Comparison of ENCODE assay signal across 27 cellular contexts in genomic region chr3:13339833-13340232, GRCh38.
"Had no signal": no experiment of that assay in that cellular context is flagged by ENCODE, and none has a peak within 500 bp of the region (broad histone marks: within the 10 kb centered on the region; RNA-seq: fewer than 3 reads in every experiment).

No MANE protein-coding gene starts in this region.

- H3K4me3 Mint-ChIP-seq: activated CD4-positive, alpha-beta T cell treated with anti-CD3 and anti-CD28 coated beads for 36 hours; activated CD8-positive, alpha-beta T cell treated with anti-CD3 and anti-CD28 coated beads for 36 hours; activated naive CD8-positive, alpha-beta T cell; activated T-helper 1 cell treated with anti-CD3 and anti-CD28 coated beads, Interleukin-12 subunit alpha, Interleukin-12 subunit beta, Interleukin-2, Interleukin-4 antibody, amounts not matched to agents 30 ng/mL and 10 ng/mL and 1 ng/mL, durations not matched to agents 14 hours and 24 hours and 36 hours had no signal

- H3K36me3 ChIP-seq: adrenal gland, breast epithelium, SJCRH30 had no signal

- ATAC-seq: activated CD4-positive, alpha-beta T cell treated with anti-CD3 and anti-CD28 coated beads for 36 hours; activated CD8-positive, alpha-beta T cell treated with anti-CD3 and anti-CD28 coated beads for 36 hours had no signal

- H3K27ac ChIP-seq: adrenal gland, breast epithelium, coronary artery, Peyer's patch, RWPE1, SJCRH30, VCaP had no signal

- H3K4me3 ChIP-seq: adrenal gland, breast epithelium, coronary artery, Peyer's patch, SJCRH30 had no signal

- H3K4me1 ChIP-seq: adrenal gland, breast epithelium, Peyer's patch, SJCRH30 had no signal

- DNase-seq: activated CD4-positive, alpha-beta T cell treated with anti-CD3 and anti-CD28 coated beads for 36 hours; activated CD4-positive, alpha-beta T cell treated with anti-CD3 and anti-CD28 coated beads, Interleukin-2, amount 50 U/mL, for 1 hour; activated CD8-positive, alpha-beta memory T cell treated with anti-CD3 and anti-CD28 coated beads, Interleukin-2, amount 50 U/mL, for 4 hours; activated CD8-positive, alpha-beta T cell treated with anti-CD3 and anti-CD28 coated beads for 36 hours; activated effector memory CD4-positive, alpha-beta T cell treated with Interleukin-2 at 50 U/mL for 16 hours; activated naive CD4-positive, alpha-beta T cell; adrenal gland; anterior cingulate cortex; central memory CD4-positive, alpha-beta T cell; Karpas-422; MM.1S; NCI-H1105; NCI-H146; NCI-H1930; NCI-H446; NCI-H524; Peyer's patch; Right ventricle myocardium superior; SJCRH30; SK-N-SH; T-helper 1 cell had no signal

- H3K9me2 ChIP-seq: SK-N-SH had no signal

- H3K9ac ChIP-seq: SK-N-SH had no signal

- H3K4me2 ChIP-seq: SK-N-SH had no signal

- H3K27me3 ChIP-seq: adrenal gland, breast epithelium, Peyer's patch had no signal

- H3K9me3 ChIP-seq: adrenal gland, breast epithelium, Peyer's patch, SJCRH30, SK-N-SH had no signal

- H3K27ac Mint-ChIP-seq: activated CD4-positive, alpha-beta T cell treated with anti-CD3 and anti-CD28 coated beads for 36 hours; activated CD8-positive, alpha-beta T cell treated with anti-CD3 and anti-CD28 coated beads for 36 hours; activated naive CD8-positive, alpha-beta T cell; activated T-helper 1 cell treated with anti-CD3 and anti-CD28 coated beads, Interleukin-12 subunit alpha, Interleukin-12 subunit beta, Interleukin-2, Interleukin-4 antibody, amounts not matched to agents 30 ng/mL and 10 ng/mL and 1 ng/mL, durations not matched to agents 14 hours and 24 hours and 36 hours had no signal

- H3K27me3 Mint-ChIP-seq: activated CD4-positive, alpha-beta T cell treated with anti-CD3 and anti-CD28 coated beads for 36 hours; activated CD8-positive, alpha-beta T cell treated with anti-CD3 and anti-CD28 coated beads for 36 hours; activated naive CD8-positive, alpha-beta T cell had no signal

- H3K9me3 Mint-ChIP-seq: activated CD8-positive, alpha-beta T cell treated with anti-CD3 and anti-CD28 coated beads for 36 hours; activated T-helper 1 cell treated with anti-CD3 and anti-CD28 coated beads, Interleukin-12 subunit alpha, Interleukin-12 subunit beta, Interleukin-2, Interleukin-4 antibody, amounts not matched to agents 30 ng/mL and 10 ng/mL and 1 ng/mL, durations not matched to agents 14 hours and 24 hours and 36 hours had no signal

- H3K4me1 Mint-ChIP-seq: activated CD4-positive, alpha-beta T cell treated with anti-CD3 and anti-CD28 coated beads for 36 hours had no signal
